8 cellular contexts compared by ENCODE assay signal in genomic region chr14:34059925-34060746, GRCh38.
DNase-seq lines count a peak whose midpoint lies in the region; ATAC-seq and TF ChIP-seq lines count a peak whose summit lies in the region.

No MANE protein-coding gene starts in this region.

- no peaks in the 10 kb centered on the region for H3K9me3 Mint-ChIP-seq in chondrocyte (ENCODE audit: low read depth)

- H3K36me3 Mint-ChIP-seq in chondrocyte (ENCODE audit: low read depth), result no peaks in the 10 kb centered on the region

- peak overlapping the region; percentile 50 for H3K27ac ChIP-seq in WERI-Rb-1

- ATAC-seq in GM21737 (IDR thresholded peaks at IDR 0.05; ENCODE audit: unreplicated experiment), result peak; percentile 81

- DNase-seq in GM12864 (ENCODE audit: low read depth) (no peak), LoVo (ENCODE audit: low spot score) (peak; percentile 84), WERI-Rb-1 (peak; percentile 69), chondrocyte (ENCODE audit: low spot score) (peak; percentile 94), kidney glomerular epithelial cell (lab: John Stamatoyannopoulos, UW) (peak; percentile 34), Kasumi-1 (lab: John Stamatoyannopoulos, UW) (no peak)
- peak; percentile 52 for DNase-seq in stimulated activated CD4-positive, alpha-beta T cell treated with anti-CD3 and anti-CD28 coated beads, Interleukin-12 subunit alpha, Interleukin-12 subunit beta, amount 100 ng/mL, for 4 hours

- peak overlapping the region; percentile 89 for H3K27ac Mint-ChIP-seq in chondrocyte (ENCODE audit: unreplicated experiment)

- no peaks in the 10 kb centered on the region for H3K27me3 Mint-ChIP-seq in chondrocyte (ENCODE audit: low read depth)

- H3K36me3 ChIP-seq in WERI-Rb-1, result no peaks in the 10 kb centered on the region

- H3K27me3 ChIP-seq in WERI-Rb-1 (ENCODE audit: insufficient read depth, low read depth, severe bottlenecking), result no peaks in the 10 kb centered on the region

- H3K4me3 ChIP-seq in GM12864 (ENCODE audit: low read depth, low read length) (peak overlapping the region; percentile 46), WERI-Rb-1 (ENCODE audit: low read depth, low read length) (peak overlapping the region; percentile 64)

- TF ChIP-seq CTCF in GM12864 (IDR thresholded peaks at IDR 0.05; ENCODE audit: low read depth, low read length, missing control alignments) (no peak), WERI-Rb-1 (IDR thresholded peaks at IDR 0.05; ENCODE audit: low read depth, low read length) (peak; percentile 44), chondrocyte (IDR thresholded peaks at IDR 0.05) (peak; percentile 67)

- H3K4me1 Mint-ChIP-seq in chondrocyte (ENCODE audit: low read depth), result peaks cover 14% of the 10 kb centered on the region

- peak overlapping the region; percentile 80 for H3K4me3 Mint-ChIP-seq in chondrocyte (ENCODE audit: unreplicated experiment)

- peaks cover 1% of the 10 kb centered on the region for H3K9me3 ChIP-seq in WERI-Rb-1 (ENCODE audit: severe bottlenecking)

Comparison
In these comparisons a context has a peak if more than half of its experiments do, and no peak if none do; other contexts are left out.
1. DNase-seq: peak in LoVo (single experiment), WERI-Rb-1 (single experiment), chondrocyte (single experiment), kidney glomerular epithelial cell (single experiment) and stimulated activated CD4-positive, alpha-beta T cell treated with anti-CD3 and anti-CD28 coated beads, Interleukin-12 subunit alpha, Interleukin-12 subunit beta, amount 100 ng/mL, for 4 hours (single experiment); none in GM12864 (single experiment) and Kasumi-1 (0 of 2).